In the genomic region with DNA sequence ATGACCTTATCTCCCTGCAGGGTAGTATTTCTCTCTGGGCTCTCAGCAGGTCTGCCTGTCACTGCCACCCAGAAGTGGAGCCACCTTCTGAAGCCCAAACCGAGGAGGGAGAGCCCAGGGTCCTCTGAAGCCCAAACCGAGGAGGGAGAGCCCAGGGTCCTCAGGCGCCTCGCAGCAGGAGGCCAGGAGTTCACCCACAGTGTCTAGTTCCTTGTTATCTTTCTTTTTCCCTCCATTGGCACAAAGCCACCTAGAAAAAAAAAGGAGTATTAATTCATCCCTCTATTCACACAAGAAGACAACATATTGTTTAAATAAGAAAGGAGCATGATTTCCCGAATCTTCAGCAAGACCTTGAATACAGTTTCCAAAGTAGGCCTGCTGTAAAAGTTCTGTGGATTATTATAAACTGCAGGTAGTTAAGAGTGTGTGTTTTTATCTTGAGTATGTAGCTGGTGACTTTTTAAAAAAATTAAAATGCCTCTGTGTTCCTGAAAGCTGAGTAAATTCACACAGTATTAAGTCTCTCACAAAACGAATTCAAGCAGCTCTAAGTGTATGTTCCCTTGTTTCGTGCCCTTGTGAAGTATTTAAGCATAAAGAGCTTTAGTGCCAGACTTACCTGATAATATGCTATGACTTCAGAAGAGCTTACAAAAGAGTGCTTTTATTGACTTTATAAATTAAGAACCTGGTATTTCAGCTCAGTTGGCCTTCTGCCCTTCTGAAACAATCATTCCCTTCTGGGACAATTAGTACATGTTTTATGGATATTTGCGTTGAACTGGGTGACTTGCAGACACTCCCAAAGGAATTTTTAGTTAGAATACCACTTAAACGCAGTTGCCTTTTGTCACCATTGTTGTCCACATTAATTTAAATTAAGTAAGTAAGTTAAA, we compare ENCODE assay signal across 25 cellular contexts. TPM values are rescaled to one million over a fixed set of nuclear protein-coding genes. Genes with fewer than 3 reads are reported as not detected.
DNase-seq lines count a peak whose midpoint lies in the region; ATAC-seq and TF ChIP-seq lines count a peak whose summit lies in the region.
"Had no signal": no experiment of that assay in that cellular context is flagged by ENCODE, and none has a peak within 500 bp of the region (broad histone marks: within the 10 kb centered on the region; RNA-seq: fewer than 3 reads in every experiment).

No MANE protein-coding gene starts in this region.

- no peaks in the 10 kb centered on the region for H3K36me3 ChIP-seq in GM23248 (ENCODE audit: low read depth)
- H3K36me3 ChIP-seq in PC-9 (ENCODE audit: low read depth) = no peaks in the 10 kb centered on the region
- H3K36me3 ChIP-seq in thyroid gland = no peaks in the 10 kb centered on the region
- H3K36me3 ChIP-seq: ovary had no signal

- H3K79me2 ChIP-seq in GM23248 (ENCODE audit: insufficient read depth) (no peaks in the 10 kb centered on the region), PC-9 (ENCODE audit: low read depth) (no peaks in the 10 kb centered on the region)

- no peak for TF ChIP-seq POLR2A in thyroid gland (IDR thresholded peaks at IDR 0.05)

- H3F3A ChIP-seq in GM23248 (ENCODE audit: insufficient read depth) (peaks cover 22% of the 10 kb centered on the region), PC-9 (ENCODE audit: insufficient read depth, low read depth) (peaks cover 48% of the 10 kb centered on the region)

- H3K4me1 Mint-ChIP-seq in stimulated activated effector memory CD8-positive, alpha-beta T cell treated with anti-CD3 and anti-CD28 coated beads, Interleukin-12 subunit alpha, Interleukin-12 subunit beta, amount 100 ng/mL, for 72 hours = no peaks in the 10 kb centered on the region
- H3K4me1 Mint-ChIP-seq: activated B cell treated with CpG ODN at 0.5 μM for 24 hours; central memory CD8-positive, alpha-beta T cell had no signal

- H3K27ac ChIP-seq in GM23248 = no peak overlapping the region
- peak overlapping the region; percentile 97 for H3K27ac ChIP-seq in PC-9
- H3K27ac ChIP-seq in thyroid gland = peak overlapping the region in 1 of 3 donors; percentile 2
- H3K27ac ChIP-seq: ovary, testis had no signal

- H3K27ac Mint-ChIP-seq in stimulated activated effector memory CD8-positive, alpha-beta T cell treated with anti-CD3 and anti-CD28 coated beads, Interleukin-12 subunit alpha, Interleukin-12 subunit beta, amount 100 ng/mL, for 72 hours = no peak overlapping the region
- H3K27ac Mint-ChIP-seq: activated B cell treated with CpG ODN at 0.5 μM for 24 hours; CD4-positive, CD25-positive, alpha-beta regulatory T cell; natural killer cell; stimulated activated naive B cell treated with anti-CD40 and anti-IgM and Interleukin-4, amounts not matched to agents 10 μg/mL and 1 μg/mL and 100 μg/mL, for 72 hours had no signal

- POLR2A ChIA-PET in PC-9 (lab: Charles Lee; ENCODE audit: unreplicated experiment) = interaction anchor here (0.7 kb wide), 1 partner anchor 7 kb away, joined by 7 read pairs; no protein-coding TSS in a partner anchor

- H3K4me3 ChIP-seq in GM23248 (no peak overlapping the region), PC-9 (peak overlapping the region; percentile 40; the same call in 1 of the 2 replicates), fibroblast of the aortic adventitia (ENCODE audit: low read depth, low read length) (no peak overlapping the region), retinal pigment epithelial cell (ENCODE audit: low read length) (no peak overlapping the region), thyroid gland (replicated peaks in 1 of 3) (no peak overlapping the region)
- H3K4me3 ChIP-seq: ovary, testis had no signal

- H3K9me3 ChIP-seq in GM23248 (ENCODE audit: low read depth) = no peaks in the 10 kb centered on the region
- H3K9me3 ChIP-seq in PC-9 (ENCODE audit: insufficient read depth, low read depth) = no peaks in the 10 kb centered on the region
- no peaks in the 10 kb centered on the region for H3K9me3 ChIP-seq in thyroid gland
- H3K9me3 ChIP-seq: ovary, testis had no signal

- TF ChIP-seq CTCF in PC-9 (conservative IDR thresholded peaks at IDR 0.05) (no peak), fibroblast of the aortic adventitia (IDR thresholded peaks at IDR 0.05; ENCODE audit: insufficient read depth, low read length) (no peak), retinal pigment epithelial cell (conservative IDR thresholded peaks at IDR 0.05; ENCODE audit: low read depth, low read length) (no peak), thyroid gland (IDR thresholded peaks at IDR 0.05) (no peak)

- H2AFZ ChIP-seq in GM23248 = no peak overlapping the region
- H2AFZ ChIP-seq in PC-9 = no peak overlapping the region

- no TSS peak for BruUV-seq in PC-9 (replicated peaks; lab: Mats Ljungman, UMichigan)

- intact Hi-C loops in PC-9 (cut with micrococcal nuclease; ENCODE audit: unreplicated experiment) (loop anchor here (5.0 kb wide), 2 partner anchors 43 to 128 kb away; no protein-coding TSS in a partner anchor), thyroid gland (cut with DNase I) (loop anchor here (10.0 kb wide), 1 partner anchor 135 kb away; no protein-coding TSS in a partner anchor)

- no peak overlapping the region for H3K4me3 Mint-ChIP-seq in stimulated activated effector memory CD8-positive, alpha-beta T cell treated with anti-CD3 and anti-CD28 coated beads, Interleukin-12 subunit alpha, Interleukin-12 subunit beta, amount 100 ng/mL, for 72 hours
- H3K4me3 Mint-ChIP-seq: activated B cell treated with CpG ODN at 0.5 μM for 24 hours; CD4-positive, CD25-positive, alpha-beta regulatory T cell; central memory CD8-positive, alpha-beta T cell; natural killer cell; stimulated activated naive B cell treated with anti-CD40 and anti-IgM and Interleukin-4, amounts not matched to agents 10 μg/mL and 1 μg/mL and 100 μg/mL, for 72 hours had no signal

- H3K9ac ChIP-seq in GM23248 = no peak overlapping the region

- H3K9me3 Mint-ChIP-seq in stimulated activated effector memory CD8-positive, alpha-beta T cell treated with anti-CD3 and anti-CD28 coated beads, Interleukin-12 subunit alpha, Interleukin-12 subunit beta, amount 100 ng/mL, for 72 hours = no peaks in the 10 kb centered on the region
- H3K9me3 Mint-ChIP-seq: activated B cell treated with CpG ODN at 0.5 μM for 24 hours; activated naive CD4-positive, alpha-beta T cell treated with anti-CD3 and anti-CD28 coated beads, Interleukin-2, amount 50 U/mL, for 72 hours; CD4-positive, CD25-positive, alpha-beta regulatory T cell; central memory CD8-positive, alpha-beta T cell; natural killer cell; stimulated activated naive B cell treated with anti-CD40 and anti-IgM and Interleukin-4, amounts not matched to agents 10 μg/mL and 1 μg/mL and 100 μg/mL, for 72 hours had no signal

- DNase-seq in GM23248 (no peak), PC-9 (peak in 1 of 2 experiments; percentile 68), fibroblast of the aortic adventitia (ENCODE audit: low read depth) (peak; percentile 3), retinal pigment epithelial cell (ENCODE audit: low read depth) (peak; percentile 24), thyroid gland (no peak)
- no peak for DNase-seq in stimulated activated effector memory CD8-positive, alpha-beta T cell treated with anti-CD3 and anti-CD28 coated beads, Interleukin-12 subunit alpha, Interleukin-12 subunit beta, amount 100 ng/mL, for 72 hours (ENCODE audit: low spot score in 2 of 2)
- DNase-seq: activated B cell treated with CpG ODN at 0.5 μM for 24 hours; activated CD4-positive, alpha-beta T cell treated with anti-CD3 and anti-CD28 coated beads, Interleukin-2, amount 50 U/mL, for 4 hours; aorta; CD4-positive, CD25-positive, alpha-beta regulatory T cell; head of caudate nucleus; KBM-7; kidney glomerular epithelial cell; mesendoderm; natural killer cell; NCI-H146; ovary; right cardiac atrium; stimulated activated CD4-positive, alpha-beta T cell treated with anti-CD3 and anti-CD28 coated beads, Interleukin-4, amount 100 ng/mL, for 1 hour; stimulated activated naive B cell treated with anti-CD40 and anti-IgM and Interleukin-4, amounts not matched to agents 10 μg/mL and 1 μg/mL and 100 μg/mL, for 72 hours; T1000; testis had no signal

- H3K27me3 ChIP-seq in GM23248 (replicated peaks; ENCODE audit: insufficient read depth) (no peaks in the 10 kb centered on the region), PC-9 (ENCODE audit: insufficient read depth, low read depth) (no peaks in the 10 kb centered on the region), thyroid gland (no peaks in the 10 kb centered on the region)
- H3K27me3 ChIP-seq: ovary, testis had no signal

- in situ Hi-C loops in GM23248 (cut with MboI) = no loop called here

- H3K4me2 ChIP-seq in GM23248 (ENCODE audit: unreplicated experiment) = peak overlapping the region; percentile 51
- peak overlapping the region; percentile 76 for H3K4me2 ChIP-seq in PC-9

- WGBS in GM23248 (ENCODE audit: low coverage in 1 of 2, low lambda C conversion rate in 2 of 2, missing lambda C conversion rate in 2 of 2), 2 experiments = 59 to 64% methylated on average over 9 of the region's 9 CpGs
- WGBS in thyroid gland, 2 donors = 46 to 50% methylated on average over 9 of the region's 9 CpGs

- no peaks in the 10 kb centered on the region for H4K20me1 ChIP-seq in GM23248 (ENCODE audit: insufficient read depth)
- no peaks in the 10 kb centered on the region for H4K20me1 ChIP-seq in PC-9 (ENCODE audit: insufficient read depth)

- H3K4me1 ChIP-seq in GM23248 (ENCODE audit: insufficient read depth) (peaks cover 26% of the 10 kb centered on the region), PC-9 (replicated peaks; ENCODE audit: insufficient read depth) (peaks cover 58% of the 10 kb centered on the region), thyroid gland (peaks cover 0 to 11% of the 10 kb centered on the region in 2 donors)

- ATAC-seq in GM21619 (IDR thresholded peaks at IDR 0.05; ENCODE audit: unreplicated experiment) = no peak
- ATAC-seq in stimulated activated effector memory CD8-positive, alpha-beta T cell treated with anti-CD3 and anti-CD28 coated beads, Interleukin-12 subunit alpha, Interleukin-12 subunit beta, amount 100 ng/mL, for 72 hours = no peak
- ATAC-seq: natural killer cell; right cardiac atrium; stimulated activated naive B cell treated with anti-CD40 and anti-IgM and Interleukin-4, amounts not matched to agents 10 μg/mL and 1 μg/mL and 100 μg/mL, for 72 hours had no signal

- CTCF ChIA-PET in PC-9 (lab: Charles Lee) = no interaction called here

- H3K9me2 ChIP-seq in GM23248 (ENCODE audit: insufficient read depth) (no peaks in the 10 kb centered on the region), PC-9 (ENCODE audit: insufficient read depth) (no peaks in the 10 kb centered on the region; the same call in 1 of the 2 replicates)

- peaks cover 20% of the 10 kb centered on the region for H3K36me3 Mint-ChIP-seq in stimulated activated effector memory CD8-positive, alpha-beta T cell treated with anti-CD3 and anti-CD28 coated beads, Interleukin-12 subunit alpha, Interleukin-12 subunit beta, amount 100 ng/mL, for 72 hours
- H3K36me3 Mint-ChIP-seq: activated naive CD4-positive, alpha-beta T cell treated with anti-CD3 and anti-CD28 coated beads, Interleukin-2, amount 50 U/mL, for 72 hours; natural killer cell had no signal

RNA-seq across cellular contexts. Expression of gene GRHL1, which starts 11.7 kb away (rescaled TPM):
- total RNA-seq in GM23248 (2014; rRNA removed; shearing (Covaris generic)) = 0.32 and 0.38 TPM in 2 replicates
- 0.45 and 0.61 TPM in 2 replicates for polyA plus RNA-seq in GM23248 (2016; fragmentation: Nextera tagmentation; extraction: Ambion mirVana)
- total RNA-seq in PC-9 (2021) = 8.6 and 10.6 TPM in 2 replicates
- 1.3 TPM in 1 of 2 replicates, not detected in the other for total RNA-seq in fibroblast of the aortic adventitia (ENCODE audit: low replicate concordance)
- 10 to 100 TPM in 1 of 4 donors, 1 to 10 TPM in 3; 6.2 to 12.1 (median 8.2) TPM for total RNA-seq in thyroid gland

Comparison
In these comparisons a context has a peak if more than half of its experiments do, and no peak if none do; other contexts are left out.
1. DNase-seq: peak in fibroblast of the aortic adventitia (single experiment) and retinal pigment epithelial cell (single experiment); none in GM23248 (single experiment), thyroid gland (0 of 2) and stimulated activated effector memory CD8-positive, alpha-beta T cell treated with anti-CD3 and anti-CD28 coated beads, Interleukin-12 subunit alpha, Interleukin-12 subunit beta, amount 100 ng/mL, for 72 hours (0 of 2).